Comparison of ENCODE assay signal across 8 cellular contexts in the genomic region with DNA sequence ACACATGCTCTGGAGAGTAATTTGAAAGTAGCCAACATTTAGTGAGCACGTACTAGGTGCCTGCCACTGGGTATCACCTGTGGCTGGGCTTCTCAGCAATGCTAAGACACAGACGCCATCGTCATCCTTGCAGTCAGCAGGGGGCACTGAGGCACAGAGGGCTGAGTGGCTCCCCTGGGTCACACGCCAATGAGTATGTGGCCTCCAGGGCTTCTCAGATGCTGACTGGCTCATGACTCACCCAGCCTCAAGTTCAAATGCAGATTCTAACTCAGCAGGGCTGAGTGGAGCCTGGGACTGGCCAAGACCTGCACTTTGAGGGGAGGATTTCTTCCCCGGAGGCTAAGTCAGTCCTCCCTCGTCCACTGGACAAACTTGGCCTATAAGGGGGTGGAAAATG.
A peak's percentile ranks its signal among the peaks of the same experiment; 100 is the strongest.
DNase-seq lines count a peak whose midpoint lies in the region; FAIRE-seq and TF ChIP-seq lines count a peak whose summit lies in the region.

No MANE protein-coding gene starts in this region.

- H3K4me1 ChIP-seq in SJSA1 (replicated peaks) (peaks cover 13% of the 10 kb centered on the region), endothelial cell of umbilical vein (ENCODE audit: control insufficient read depth, extremely low read depth, insufficient read depth, low read length) (no peaks in the 10 kb centered on the region)

- H3K9ac ChIP-seq in endothelial cell of umbilical vein (replicated peaks; ENCODE audit: extremely low read depth, insufficient read depth, low read length), result no peak overlapping the region

- intact Hi-C loops in endothelial cell of umbilical vein (cut with micrococcal nuclease), result no loop called here

- POLR2A ChIA-PET in endothelial cell of umbilical vein (lab: Charles Lee), result no interaction called here

- no TSS peak for BruUV-seq in endothelial cell of umbilical vein (replicated peaks; lab: Mats Ljungman, UMichigan)

- no peak for TF ChIP-seq POLR2A in endothelial cell of umbilical vein (IDR thresholded peaks at IDR 0.05; ENCODE audit: low read depth, low read length)

- H2AFZ ChIP-seq in endothelial cell of umbilical vein (ENCODE audit: low read depth, low read length), result no peak overlapping the region

- H3K36me3 ChIP-seq in SJSA1 (no peaks in the 10 kb centered on the region), endothelial cell of umbilical vein (ENCODE audit: control insufficient read depth in 2 of 2, extremely low read depth in 1 of 2, insufficient read depth in 2 of 2, low read length in 2 of 2) (no peaks in the 10 kb centered on the region)

- no peak for TF ChIP-seq CTCF in endothelial cell of umbilical vein (IDR thresholded peaks at IDR 0.05; ENCODE audit: extremely low read depth in 1 of 2, insufficient read depth in 1 of 2, low read depth in 1 of 2, low read length in 2 of 2)

- H3K9me3 ChIP-seq in SJSA1 (replicated peaks), result no peaks in the 10 kb centered on the region
- H3K9me3 ChIP-seq in endothelial cell of umbilical vein (replicated peaks; ENCODE audit: control insufficient read depth, insufficient read depth, low read length), result no peaks in the 10 kb centered on the region

- no peak overlapping the region for H3K4me2 ChIP-seq in endothelial cell of umbilical vein (ENCODE audit: insufficient read depth, low read length)

- no peak overlapping the region for H3K27ac ChIP-seq in SJSA1
- no peak overlapping the region for H3K27ac ChIP-seq in endothelial cell of umbilical vein (ENCODE audit: insufficient read depth, low read depth, low read length)

- H3K27me3 ChIP-seq in SJSA1 (replicated peaks) (peaks cover 4% of the 10 kb centered on the region), endothelial cell of umbilical vein (ENCODE audit: control insufficient read depth in 2 of 2, insufficient read depth in 2 of 2, low read length in 2 of 2) (peaks cover 8 to 10% of the 10 kb centered on the region in 2 experiments)

- CTCF ChIA-PET in endothelial cell of umbilical vein (lab: Charles Lee), result interaction anchor here (0.9 kb wide), 1 partner anchor 100 kb away, joined by 3 read pairs; no protein-coding TSS in a partner anchor

- H4K20me1 ChIP-seq in endothelial cell of umbilical vein (replicated peaks; ENCODE audit: control insufficient read depth, extremely low read depth, insufficient read depth, low read length), result no peaks in the 10 kb centered on the region

- dilution Hi-C loops in endothelial cell of umbilical vein (cut with MboI; ENCODE audit: extremely low pct_ligation_motif_present, low sequenced_read_pairs), result no loop called here

- no peak for FAIRE-seq in endothelial cell of umbilical vein (lab: Jason Lieb, UNC)

- H3K9me1 ChIP-seq in endothelial cell of umbilical vein (replicated peaks; ENCODE audit: control insufficient read depth, extremely low read depth, insufficient read depth, low read length), result no peaks in the 10 kb centered on the region

- H3K79me2 ChIP-seq in endothelial cell of umbilical vein (ENCODE audit: control insufficient read depth, insufficient read depth, low read length), result no peaks in the 10 kb centered on the region

- DNase-seq in H4 (ENCODE audit: low spot score) (peak; percentile 75), SJSA1 (ENCODE audit: low read depth in 1 of 2, low spot score in 2 of 2) (peak; percentile 48 to 75), endothelial cell of umbilical vein (ENCODE audit: low read depth, low spot score) (no peak), NCI-H2029 (lab: John Stamatoyannopoulos, UW) (no peak), NCI-H1092 treated with DMSO at 0.1 percent for 48 hours (lab: John Stamatoyannopoulos, UW) (no peak), NCI-H187 treated with DMSO at 0.1 percent for 48 hours (lab: John Stamatoyannopoulos, UW) (no peak), C1 segment of cervical spinal cord (lab: John Stamatoyannopoulos, UW) (no peak)
- DNase-seq in stimulated activated CD4-positive, alpha-beta T cell treated with anti-CD3 and anti-CD28 coated beads, Interleukin-1b, Interleukin-23, amount 100 ng/mL, for 48 hours, result peak; percentile 75

- no peak overlapping the region for H3K4me3 ChIP-seq in SJSA1
- no peak overlapping the region for H3K4me3 ChIP-seq in endothelial cell of umbilical vein (replicated peaks in 1 of 3; ENCODE audit: insufficient read depth in 1 of 3, low read depth in 1 of 3, low read length in 3 of 3)

TF ChIP-seq in endothelial cell of umbilical vein, 7 proteins besides CTCF, POLR2A, EP300 and RAD21:
- TF ChIP-seq JUN (IDR thresholded peaks at IDR 0.05; ENCODE audit: borderline replicate concordance, insufficient read depth, insufficient read length, low read depth) (no peak), EZH2 (IDR thresholded peaks at IDR 0.05; ENCODE audit: borderline replicate concordance, low read depth, low read length, severe bottlenecking) (no peak), GATA2 (IDR thresholded peaks at IDR 0.05; ENCODE audit: insufficient read depth, insufficient read length, low read depth, low read length) (no peak), FOS (IDR thresholded peaks at IDR 0.05; ENCODE audit: borderline replicate concordance, insufficient read depth, low read length) (peak; percentile 39), MYC (IDR thresholded peaks at IDR 0.05; ENCODE audit: low read depth, low read length) (no peak), POLR2AphosphoS5 (IDR thresholded peaks at IDR 0.05; ENCODE audit: insufficient read depth, low read depth, low read length) (no peak)
- TF ChIP-seq, protein P1, sequence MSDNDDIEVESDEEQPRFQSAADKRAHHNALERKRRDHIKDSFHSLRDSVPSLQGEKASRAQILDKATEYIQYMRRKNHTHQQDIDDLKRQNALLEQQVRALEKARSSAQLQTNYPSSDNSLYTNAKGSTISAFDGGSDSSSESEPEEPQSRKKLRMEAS (IDR thresholded peaks at IDR 0.05; ENCODE audit: insufficient read depth, insufficient read length), result no peak

Comparison
In these comparisons a context has a peak if more than half of its experiments do, and no peak if none do; other contexts are left out.
1. DNase-seq: peak in H4 (single experiment), SJSA1 (2 of 2) and stimulated activated CD4-positive, alpha-beta T cell treated with anti-CD3 and anti-CD28 coated beads, Interleukin-1b, Interleukin-23, amount 100 ng/mL, for 48 hours (single experiment); none in endothelial cell of umbilical vein (single experiment), NCI-H2029 (single experiment), NCI-H1092 treated with DMSO at 0.1 percent for 48 hours (single experiment), NCI-H187 treated with DMSO at 0.1 percent for 48 hours (single experiment) and C1 segment of cervical spinal cord (0 of 14).